ENCODE assay signal across 34 cellular contexts in genomic region chr7:110813986-110814385, GRCh38.
"Had no signal": no experiment of that assay in that cellular context is flagged by ENCODE, and none has a peak within 500 bp of the region (broad histone marks: within the 10 kb centered on the region; RNA-seq: fewer than 3 reads in every experiment).

No MANE protein-coding gene starts in this region.

- H3K9me3 ChIP-seq: adrenal gland, body of pancreas, breast epithelium had no signal

- H3K27me3 ChIP-seq: adrenal gland, ascending aorta, body of pancreas, brain microvascular endothelial cell, breast epithelium, cardiac muscle cell had no signal

- H3K4me3 ChIP-seq: adrenal gland, ascending aorta, body of pancreas, breast epithelium, cardiac muscle cell had no signal

- H3K36me3 ChIP-seq: adrenal gland, ascending aorta, brain microvascular endothelial cell, breast epithelium, cardiac muscle cell had no signal

- ATAC-seq: activated naive CD4-positive, alpha-beta T cell treated with anti-CD3 and anti-CD28 coated beads, Interleukin-2, amount 50 U/mL, for 72 hours; activated naive CD8-positive, alpha-beta T cell treated with anti-CD3 and anti-CD28 coated beads, Interleukin-2, amount 50 U/mL, for 24 hours; activated T-cell treated with anti-CD3 and anti-CD28 coated beads, Interleukin-2, amount 50 U/mL, for 4 hours; activated T-cell treated with anti-CD3 and anti-CD28 coated beads, Interleukin-2, amount 50 U/mL, for 72 hours; activated T-helper 17 cell treated with anti-CD3 and anti-CD28 coated beads, Interleukin-2, amount 50 U/mL, for 72 hours; body of pancreas had no signal

- DNase-seq: activated effector memory CD4-positive, alpha-beta T cell treated with anti-CD3 and anti-CD28 coated beads, Interleukin-2, amount 50 U/mL, for 16 hours; activated effector memory CD4-positive, alpha-beta T cell treated with Interleukin-2 at 50 U/mL for 16 hours; activated gamma-delta T cell; activated gamma-delta T cell treated with Interleukin-2 at 50 U/mL for 16 hours; activated naive CD4-positive, alpha-beta T cell; activated naive CD4-positive, alpha-beta T cell treated with anti-CD3 and anti-CD28 coated beads for 36 hours; activated naive CD4-positive, alpha-beta T cell treated with anti-CD3 and anti-CD28 coated beads, Interleukin-2, amount 10 ng/mL, durations not matched to agents 7 days and 5 days; activated naive CD4-positive, alpha-beta T cell treated with anti-CD3 and anti-CD28 coated beads, Interleukin-2, amount 50 U/mL, for 16 hours; activated naive CD4-positive, alpha-beta T cell treated with Interleukin-2 at 50 U/mL for 16 hours; activated naive CD8-positive, alpha-beta T cell treated with anti-CD3 and anti-CD28 coated beads for 36 hours; activated naive CD8-positive, alpha-beta T cell treated with anti-CD3 and anti-CD28 coated beads, Interleukin-2, amount 10 ng/mL, durations not matched to agents 7 days and 5 days; activated naive CD8-positive, alpha-beta T cell treated with anti-CD3 and anti-CD28 coated beads, Interleukin-2, amount 50 U/mL, for 24 hours; activated T-cell treated with anti-CD3 and anti-CD28 coated beads, Interleukin-2, amount 50 U/mL, for 1 hour; activated T-cell treated with anti-CD3 and anti-CD28 coated beads, Interleukin-2, amount 50 U/mL, for 24 hours; activated T-cell treated with anti-CD3 and anti-CD28 coated beads, Interleukin-2, amount 50 U/mL, for 4 hours; activated T-cell treated with anti-CD3 and anti-CD28 coated beads, Interleukin-2, amount 50 U/mL, for 48 hours; activated T-cell treated with anti-CD3 and anti-CD28 coated beads, Interleukin-2, amount 50 U/mL, for 72 hours; adrenal gland; amniotic stem cell; amygdala; anterior cingulate cortex; aorta; body of pancreas; brain microvascular endothelial cell; caudate nucleus; central memory CD4-positive, alpha-beta T cell; cerebellar nuclear complex had no signal

- H3K4me1 ChIP-seq: adrenal gland, ascending aorta, body of pancreas, breast epithelium had no signal

- H3K27ac ChIP-seq: adrenal gland, ascending aorta, body of pancreas, brain microvascular endothelial cell, breast epithelium, cardiac muscle cell had no signal

- FAIRE-seq: astrocyte, bronchial epithelial cell had no signal
